8 cellular contexts compared by ENCODE assay signal in genomic region chr1:26169669-26170471, GRCh38. TPM values are rescaled to one million over a fixed set of nuclear protein-coding genes. Genes with fewer than 3 reads are reported as not detected.
DNase-seq lines count a peak whose midpoint lies in the region; ATAC-seq and TF ChIP-seq lines count a peak whose summit lies in the region.

Gene ZNF593, plus strand, starts transcription at chr1:26169908. Its CDS starts 76 bp downstream, at chr1:26169984.

- peaks cover 21% of the 10 kb centered on the region for H3K27me3 ChIP-seq in KMS-11 (ENCODE audit: insufficient read depth, low read depth)

- peak within 1 kb of the TSS; percentile 95 for H3K9ac ChIP-seq in KMS-11

- peak; percentile 77 for TF ChIP-seq CTCF in KMS-11 (conservative IDR thresholded peaks at IDR 0.05; ENCODE audit: low read depth, low read length)
- peak; percentile 56 for TF ChIP-seq CTCF in fibroblast of mammary gland (conservative IDR thresholded peaks at IDR 0.05; ENCODE audit: control insufficient read depth, insufficient read depth, low read depth, low read length)

- peaks cover 3% of the 10 kb centered on the region for H3K36me3 Mint-ChIP-seq in activated T-helper 2 cell treated with anti-CD3 and anti-CD28 coated beads, Interferon-gamma antibody, Interleukin-2, Interleukin-4, amounts not matched to agents 10 μg/mL and 5 μg/mL and 100 μg/mL, durations not matched to agents 14 hours and 24 hours and 36 hours (ENCODE audit: low read depth)
- H3K36me3 Mint-ChIP-seq in natural killer cell treated with Interleukin-12 subunit alpha and Interleukin-12 subunit beta and Interleukin-15 and Interleukin-18, amount 100 ng/mL, for 72 hours = no peaks in the 10 kb centered on the region

- H3K4me2 ChIP-seq in KMS-11 = peak within 1 kb of the TSS; percentile 94

- peaks cover 29% of the 10 kb centered on the region for H3K4me1 ChIP-seq in KMS-11 (ENCODE audit: low read depth, poor library complexity, severe bottlenecking)

- H3K36me3 ChIP-seq in KMS-11 (ENCODE audit: insufficient read depth) = no peaks in the 10 kb centered on the region

- peak; percentile 92 for ATAC-seq in GM21723 (IDR thresholded peaks at IDR 0.05; ENCODE audit: unreplicated experiment)
- peak; percentile 98 to 99 for ATAC-seq in natural killer cell treated with Interleukin-12 subunit alpha and Interleukin-12 subunit beta and Interleukin-15 and Interleukin-18, amount 100 ng/mL, for 72 hours

- H3K9me3 Mint-ChIP-seq in activated T-helper 2 cell treated with anti-CD3 and anti-CD28 coated beads, Interferon-gamma antibody, Interleukin-2, Interleukin-4, amounts not matched to agents 10 μg/mL and 5 μg/mL and 100 μg/mL, durations not matched to agents 14 hours and 24 hours and 36 hours = no peaks in the 10 kb centered on the region
- no peaks in the 10 kb centered on the region for H3K9me3 Mint-ChIP-seq in natural killer cell treated with Interleukin-12 subunit alpha and Interleukin-12 subunit beta and Interleukin-15 and Interleukin-18, amount 100 ng/mL, for 72 hours

- peaks cover 25% of the 10 kb centered on the region for H3K4me1 Mint-ChIP-seq in activated T-helper 2 cell treated with anti-CD3 and anti-CD28 coated beads, Interferon-gamma antibody, Interleukin-2, Interleukin-4, amounts not matched to agents 10 μg/mL and 5 μg/mL and 100 μg/mL, durations not matched to agents 14 hours and 24 hours and 36 hours (ENCODE audit: low read depth)
- peaks cover 5 to 25% of the 10 kb centered on the region in 2 donors for H3K4me1 Mint-ChIP-seq in natural killer cell treated with Interleukin-12 subunit alpha and Interleukin-12 subunit beta and Interleukin-15 and Interleukin-18, amount 100 ng/mL, for 72 hours (ENCODE audit: low read depth in 2 of 2)

- peak within 1 kb of the TSS; percentile 92 for H3K4me3 Mint-ChIP-seq in activated T-helper 2 cell treated with anti-CD3 and anti-CD28 coated beads, Interferon-gamma antibody, Interleukin-2, Interleukin-4, amounts not matched to agents 10 μg/mL and 5 μg/mL and 100 μg/mL, durations not matched to agents 14 hours and 24 hours and 36 hours (ENCODE audit: low read depth)
- H3K4me3 Mint-ChIP-seq in natural killer cell treated with Interleukin-12 subunit alpha and Interleukin-12 subunit beta and Interleukin-15 and Interleukin-18, amount 100 ng/mL, for 72 hours = peak within 1 kb of the TSS; percentile 90

- H3K27ac Mint-ChIP-seq in activated T-helper 2 cell treated with anti-CD3 and anti-CD28 coated beads, Interferon-gamma antibody, Interleukin-2, Interleukin-4, amounts not matched to agents 10 μg/mL and 5 μg/mL and 100 μg/mL, durations not matched to agents 14 hours and 24 hours and 36 hours = peak within 1 kb of the TSS; percentile 88
- H3K27ac Mint-ChIP-seq in natural killer cell treated with Interleukin-12 subunit alpha and Interleukin-12 subunit beta and Interleukin-15 and Interleukin-18, amount 100 ng/mL, for 72 hours = peak within 1 kb of the TSS; percentile 55 to 77

- peak within 1 kb of the TSS; percentile 78 for H3K4me3 ChIP-seq in KMS-11 (IDR thresholded peaks at IDR 0.05; ENCODE audit: insufficient read depth, low read depth, low read length)
- peak within 1 kb of the TSS; percentile 76 for H3K4me3 ChIP-seq in fibroblast of mammary gland (ENCODE audit: control insufficient read depth, low read depth, low read length)

- no peaks in the 10 kb centered on the region for H3K79me2 ChIP-seq in KMS-11 (ENCODE audit: insufficient read depth, low read depth)

- peak within 1 kb of the TSS; percentile 37 for H3K27ac ChIP-seq in KMS-11

- DNase-seq in Daoy (ENCODE audit: low read depth) (peak; percentile 96), RPMI8226 (peak; percentile 97), fibroblast of mammary gland (ENCODE audit: low read depth) (peak; percentile 88)
- DNase-seq in activated T-helper 2 cell treated with anti-CD3 and anti-CD28 coated beads, Interferon-gamma antibody, Interleukin-2, Interleukin-4, amounts not matched to agents 10 μg/mL and 5 μg/mL and 100 μg/mL, durations not matched to agents 14 hours and 24 hours and 36 hours (ENCODE audit: low spot score) = peak; percentile 87
- peak; percentile 92 for DNase-seq in natural killer cell treated with Interleukin-12 subunit alpha and Interleukin-12 subunit beta and Interleukin-15 and Interleukin-18, amount 100 ng/mL, for 72 hours (ENCODE audit: low spot score)
- DNase-seq in stimulated activated naive CD4-positive, alpha-beta T cell treated with Interleukin-2 at 50 U/mL for 16 hours (lab: John Stamatoyannopoulos, UW) = peak; percentile 79

- H3K27me3 Mint-ChIP-seq in activated T-helper 2 cell treated with anti-CD3 and anti-CD28 coated beads, Interferon-gamma antibody, Interleukin-2, Interleukin-4, amounts not matched to agents 10 μg/mL and 5 μg/mL and 100 μg/mL, durations not matched to agents 14 hours and 24 hours and 36 hours (ENCODE audit: low read depth) = peaks cover 8% of the 10 kb centered on the region
- peaks cover 0 to 12% of the 10 kb centered on the region in 2 donors for H3K27me3 Mint-ChIP-seq in natural killer cell treated with Interleukin-12 subunit alpha and Interleukin-12 subunit beta and Interleukin-15 and Interleukin-18, amount 100 ng/mL, for 72 hours

- H4K20me1 ChIP-seq in KMS-11 (ENCODE audit: insufficient read depth) = no peaks in the 10 kb centered on the region

- intact Hi-C loops in activated T-helper 2 cell treated with anti-CD3 and anti-CD28 coated beads, Interferon-gamma antibody, Interleukin-2, Interleukin-4, amounts not matched to agents 10 μg/mL and 5 μg/mL and 100 μg/mL, durations not matched to agents 14 hours and 24 hours and 36 hours (cut with micrococcal nuclease) = loop anchor here (1.0 to 10.0 kb wide), 4 partner anchors 63 to 225 kb away; no protein-coding TSS in a partner anchor

- peak within 1 kb of the TSS; percentile 89 for H2AFZ ChIP-seq in KMS-11 (ENCODE audit: low read depth)

RNA-seq across cellular contexts. Expression of gene ZNF593, which starts in this region (rescaled TPM):
- total RNA-seq in Daoy (2014; rRNA removed; shearing (Covaris generic)) = 14.5 and 39.7 TPM in 2 replicates
- 57.5 and 65.0 TPM in 2 replicates for total RNA-seq in activated T-helper 2 cell treated with anti-CD3 and anti-CD28 coated beads, Interferon-gamma antibody, Interleukin-2, Interleukin-4, amounts not matched to agents 10 μg/mL and 5 μg/mL and 100 μg/mL, durations not matched to agents 14 hours and 24 hours and 36 hours
- 10 to 100 TPM; 36.6 to 73.8 TPM for total RNA-seq in natural killer cell treated with Interleukin-12 subunit alpha and Interleukin-12 subunit beta and Interleukin-15 and Interleukin-18, amount 100 ng/mL, for 72 hours

Comparison
In these comparisons a context has a peak if more than half of its experiments do, and no peak if none do; other contexts are left out.
1. Peak in every context shown above with its lines: DNase-seq, ATAC-seq, H3K4me3 ChIP-seq and H3K27ac ChIP-seq.